ENCODE assay signal across 12 cellular contexts in genomic region chr14:73773441-73774243, GRCh38. TPM values are rescaled to one million over a fixed set of nuclear protein-coding genes. Genes with fewer than 3 reads are reported as not detected.
DNase-seq lines count a peak whose midpoint lies in the region; ATAC-seq and TF ChIP-seq lines count a peak whose summit lies in the region.
"Had no signal": no experiment of that assay in that cellular context is flagged by ENCODE, and none has a peak within 500 bp of the region (broad histone marks: within the 10 kb centered on the region; RNA-seq: fewer than 3 reads in every experiment).

No MANE protein-coding gene starts in this region.

- no peaks in the 10 kb centered on the region for H3K36me3 ChIP-seq in hepatocyte (replicated peaks; ENCODE audit: insufficient read depth, low read depth)

- H3K9me3 Mint-ChIP-seq in activated CD4-positive, alpha-beta T cell treated with anti-CD3 and anti-CD28 coated beads for 36 hours (ENCODE audit: low read depth) = no peaks in the 10 kb centered on the region
- H3K9me3 Mint-ChIP-seq in stimulated activated naive B cell treated with anti-CD40 and anti-IgM and Interleukin-4, amounts not matched to agents 10 μg/mL and 1 μg/mL and 100 μg/mL, for 72 hours = no peaks in the 10 kb centered on the region

- no peaks in the 10 kb centered on the region for H3K27me3 Mint-ChIP-seq in activated CD4-positive, alpha-beta T cell treated with anti-CD3 and anti-CD28 coated beads for 36 hours
- H3K27me3 Mint-ChIP-seq in stimulated activated naive B cell treated with anti-CD40 and anti-IgM and Interleukin-4, amounts not matched to agents 10 μg/mL and 1 μg/mL and 100 μg/mL, for 72 hours = no peaks in the 10 kb centered on the region

- no peak overlapping the region for H3K4me3 ChIP-seq in hepatocyte
- H3K4me3 ChIP-seq: testis had no signal

- ATAC-seq in activated CD4-positive, alpha-beta T cell treated with anti-CD3 and anti-CD28 coated beads for 36 hours = no peak
- ATAC-seq in stimulated activated naive B cell treated with anti-CD40 and anti-IgM and Interleukin-4, amounts not matched to agents 10 μg/mL and 1 μg/mL and 100 μg/mL, for 72 hours (replicated peaks) = no peak
- ATAC-seq in esophagus mucosa = no peak
- ATAC-seq in HG02970 (IDR thresholded peaks at IDR 0.05; ENCODE audit: low FRiP score, unreplicated experiment) = no peak
- ATAC-seq in HG03342 (IDR thresholded peaks at IDR 0.05; ENCODE audit: unreplicated experiment) = no peak
- ATAC-seq: right cardiac atrium had no signal

- no peaks in the 10 kb centered on the region for H3K27me3 ChIP-seq in hepatocyte
- H3K27me3 ChIP-seq: testis had no signal

- POLR2A ChIA-PET in activated CD4-positive, alpha-beta T cell treated with anti-CD3 and anti-CD28 coated beads for 36 hours (lab: Charles Lee) = interaction anchor here (1.1 to 3.7 kb wide), 3 partner anchors 11 to 15 kb away, joined by 4 to 22 read pairs (median 4); a partner anchor contains a TSS

- peak overlapping the region; percentile 90 for H3K27ac ChIP-seq in hepatocyte

- H3K79me2 ChIP-seq in hepatocyte = peaks cover 89% of the 10 kb centered on the region

- H3K4me1 Mint-ChIP-seq in activated CD4-positive, alpha-beta T cell treated with anti-CD3 and anti-CD28 coated beads for 36 hours = peaks cover 86% of the 10 kb centered on the region
- peaks cover 66 to 98% of the 10 kb centered on the region in 2 donors for H3K4me1 Mint-ChIP-seq in stimulated activated naive B cell treated with anti-CD40 and anti-IgM and Interleukin-4, amounts not matched to agents 10 μg/mL and 1 μg/mL and 100 μg/mL, for 72 hours

- TF ChIP-seq CTCF in hepatocyte (IDR thresholded peaks at IDR 0.05; ENCODE audit: poor library complexity) = no peak

- peaks cover 5% of the 10 kb centered on the region for H3K36me3 Mint-ChIP-seq in activated CD4-positive, alpha-beta T cell treated with anti-CD3 and anti-CD28 coated beads for 36 hours (ENCODE audit: low read depth)
- peaks cover 9 to 11% of the 10 kb centered on the region in 2 donors for H3K36me3 Mint-ChIP-seq in stimulated activated naive B cell treated with anti-CD40 and anti-IgM and Interleukin-4, amounts not matched to agents 10 μg/mL and 1 μg/mL and 100 μg/mL, for 72 hours

- intact Hi-C loops in activated CD4-positive, alpha-beta T cell treated with anti-CD3 and anti-CD28 coated beads for 36 hours (cut with DNase I, micrococcal nuclease) = no loop called here

- H3K4me1 ChIP-seq in hepatocyte (ENCODE audit: insufficient read depth) = peaks cover 22% of the 10 kb centered on the region

- H2AFZ ChIP-seq in hepatocyte = no peak overlapping the region

- DNase-seq in activated CD4-positive, alpha-beta T cell treated with anti-CD3 and anti-CD28 coated beads for 36 hours = no peak
- DNase-seq in activated CD4-positive, alpha-beta T cell treated with anti-CD3 and anti-CD28 coated beads, Interleukin-2, amount 50 U/mL, for 48 hours = no peak
- peak; percentile 73 for DNase-seq in SK-MEL-5 (ENCODE audit: low read depth, low spot score)
- DNase-seq in hepatocyte (ENCODE audit: low spot score) = no peak
- DNase-seq in stimulated activated naive B cell treated with anti-CD40 and anti-IgM and Interleukin-4, amounts not matched to agents 10 μg/mL and 1 μg/mL and 100 μg/mL, for 72 hours = no peak
- DNase-seq: activated effector memory CD4-positive, alpha-beta T cell treated with anti-CD3 and anti-CD28 coated beads, Interleukin-2, amount 50 U/mL, for 16 hours; DMS 273 treated with DMSO at 0.1 percent for 48 hours; right cardiac atrium; testis had no signal

- in situ Hi-C loops in SK-MEL-5 (cut with HindIII; ENCODE audit: low pct_unique_long_range_greater_than_20kb, low sequenced_read_pairs) = no loop called here

- CTCF ChIA-PET in activated CD4-positive, alpha-beta T cell treated with anti-CD3 and anti-CD28 coated beads for 36 hours (lab: Charles Lee) = interaction anchor here (0.6 to 1.9 kb wide), 6 partner anchors 8 to 47 kb away, joined by 3 to 6 read pairs (median 4); no protein-coding TSS in a partner anchor

- WGBS in hepatocyte (ENCODE audit: low lambda C conversion rate, missing lambda C conversion rate) = 89% methylated on average over 11 of the region's 11 CpGs

- H4K20me1 ChIP-seq in hepatocyte (ENCODE audit: insufficient read depth, poor library complexity, severe bottlenecking) = peaks cover 35% of the 10 kb centered on the region

- H3K27ac Mint-ChIP-seq in activated CD4-positive, alpha-beta T cell treated with anti-CD3 and anti-CD28 coated beads for 36 hours = peak overlapping the region; percentile 35
- H3K27ac Mint-ChIP-seq in stimulated activated naive B cell treated with anti-CD40 and anti-IgM and Interleukin-4, amounts not matched to agents 10 μg/mL and 1 μg/mL and 100 μg/mL, for 72 hours = peak overlapping the region; percentile 51

- no peaks in the 10 kb centered on the region for H3K9me3 ChIP-seq in hepatocyte (ENCODE audit: low read depth)
- H3K9me3 ChIP-seq: testis had no signal

- no peak overlapping the region for H3K4me3 Mint-ChIP-seq in activated CD4-positive, alpha-beta T cell treated with anti-CD3 and anti-CD28 coated beads for 36 hours
- peak overlapping the region in 1 of 2 donors; percentile 17 for H3K4me3 Mint-ChIP-seq in stimulated activated naive B cell treated with anti-CD40 and anti-IgM and Interleukin-4, amounts not matched to agents 10 μg/mL and 1 μg/mL and 100 μg/mL, for 72 hours

- no peaks in the 10 kb centered on the region for H3K9me2 ChIP-seq in hepatocyte (replicated peaks; ENCODE audit: insufficient read depth)

- no peak overlapping the region for H3K4me2 ChIP-seq in hepatocyte

RNA-seq across cellular contexts. Expression of gene PNMA1, which starts 59.5 kb away (rescaled TPM):
- 10 to 100 TPM; 23.2 to 28.8 TPM for total RNA-seq in activated CD4-positive, alpha-beta T cell treated with anti-CD3 and anti-CD28 coated beads for 36 hours
- total RNA-seq in SK-MEL-5 (2014; rRNA removed; shearing (Covaris generic)) = 5.2 and 5.3 TPM in 2 replicates
- polyA plus RNA-seq in SK-MEL-5 (2015; cell fraction: cytosol; rRNA removed) = 29.0 and 34.6 TPM in 2 replicates
- 17.0 and 23.4 TPM in 2 replicates for polyA plus RNA-seq in SK-MEL-5 (2015; cell fraction: nucleus; rRNA removed)
- total RNA-seq in hepatocyte = 23.0 and 27.3 TPM in 2 replicates
- polyA plus RNA-seq in hepatocyte = 41.2 and 45.7 TPM in 2 replicates
- total RNA-seq in esophagus mucosa = 11.6 TPM
